In genomic region chrX:44042731-44043130, GRCh38 we compare ENCODE assay signal across 25 cellular contexts.
DNase-seq lines count a peak whose midpoint lies in the region; ATAC-seq, FAIRE-seq and TF ChIP-seq lines count a peak whose summit lies in the region.
"Had no signal": no experiment of that assay in that cellular context is flagged by ENCODE, and none has a peak within 500 bp of the region (broad histone marks: within the 10 kb centered on the region; RNA-seq: fewer than 3 reads in every experiment).

No MANE protein-coding gene starts in this region.

- TF ChIP-seq POLR2A in erythroblast (IDR thresholded peaks at IDR 0.05; ENCODE audit: low read length): no peak

- no peaks in the 10 kb centered on the region for H3K79me2 ChIP-seq in astrocyte (ENCODE audit: insufficient read depth, low read length)

- H2AFZ ChIP-seq in astrocyte (ENCODE audit: low read depth, low read length): no peak overlapping the region

- ATAC-seq in sciatic nerve (peak; percentile 71), T-helper 17 cell (no peak)
- ATAC-seq: CD8-positive, alpha-beta T cell; stimulated activated naive CD8-positive, alpha-beta T cell treated with anti-CD3 and anti-CD28 coated beads, Interleukin-15, Interleukin-2, amounts not matched to agents 100 U/mL and 50 U/mL, for 24 hours had no signal

- H3K4me1 Mint-ChIP-seq in astrocyte (ENCODE audit: low read depth, unreplicated experiment) (peaks cover 10% of the 10 kb centered on the region), T-helper 17 cell (peaks cover 3% of the 10 kb centered on the region)

- H4K20me1 ChIP-seq in astrocyte (ENCODE audit: insufficient read depth, low read length): no peaks in the 10 kb centered on the region

- DNase-seq in NCI-H2196 treated with DMSO at 0.1 percent for 48 hours (lab: John Stamatoyannopoulos, UW; ENCODE audit: unreplicated experiment): peak; percentile 20
- DNase-seq in astrocyte (ENCODE audit: low read depth): peak; percentile 66
- peak; percentile 8 for DNase-seq in fibroblast of the aortic adventitia (ENCODE audit: low read depth)
- DNase-seq in sciatic nerve (ENCODE audit: low spot score): no peak
- no peak for DNase-seq in SHP77 treated with DMSO at 0.1 percent for 48 hours (lab: John Stamatoyannopoulos, UW)
- no peak for DNase-seq in erythroblast (lab: John Stamatoyannopoulos, UW)
- DNase-seq in T-helper 17 cell: no peak
- DNase-seq in NCI-H1930 (lab: John Stamatoyannopoulos, UW): no peak
- DNase-seq: activated CD4-positive, alpha-beta T cell treated with anti-CD3 and anti-CD28 coated beads, Interleukin-2, amount 50 U/mL, for 48 hours; activated CD4-positive, CD25-positive, alpha-beta regulatory T cell; activated gamma-delta T cell; CD8-positive, alpha-beta T cell; HCEC 1CT; hippocampal formation; islet precursor cell; MV-4-11; NCI-H2029 treated with DMSO at 0.1 percent for 48 hours; NCI-H510A; stimulated activated CD4-positive, alpha-beta T cell treated with anti-CD3 and anti-CD28 coated beads, Interleukin-12 subunit alpha, Interleukin-12 subunit beta, amount 100 ng/mL, for 4 hours; stimulated activated CD4-positive, alpha-beta T cell treated with anti-CD3 and anti-CD28 coated beads, Interleukin-4, amount 100 ng/mL, for 4 hours; stimulated activated naive CD8-positive, alpha-beta T cell treated with anti-CD3 and anti-CD28 coated beads, Interleukin-15, Interleukin-2, amounts not matched to agents 100 U/mL and 50 U/mL, for 24 hours; thyroid gland had no signal

- H3K4me2 ChIP-seq in astrocyte (ENCODE audit: low read length): no peak overlapping the region
- H3K4me2 ChIP-seq: KMS-11 had no signal

- H3K27me3 Mint-ChIP-seq in astrocyte (ENCODE audit: low read depth, unreplicated experiment): no peaks in the 10 kb centered on the region
- H3K27me3 Mint-ChIP-seq in T-helper 17 cell: no peaks in the 10 kb centered on the region

- H3K27me3 ChIP-seq in astrocyte (ENCODE audit: insufficient read depth, low read length): no peaks in the 10 kb centered on the region
- H3K27me3 ChIP-seq: thyroid gland had no signal

- H3K4me3 ChIP-seq in astrocyte (ENCODE audit: insufficient read depth, low read depth, low read length): no peak overlapping the region
- no peak overlapping the region for H3K4me3 ChIP-seq in fibroblast of the aortic adventitia (ENCODE audit: low read depth, low read length)
- H3K4me3 ChIP-seq: coronary artery, thyroid gland had no signal

- TF ChIP-seq CTCF in astrocyte (IDR thresholded peaks at IDR 0.05; ENCODE audit: insufficient read depth, low read depth, low read length): no peak
- TF ChIP-seq CTCF in fibroblast of the aortic adventitia (IDR thresholded peaks at IDR 0.05; ENCODE audit: insufficient read depth, low read length): no peak

- no peak overlapping the region for H3K27ac Mint-ChIP-seq in astrocyte (ENCODE audit: unreplicated experiment)
- H3K27ac Mint-ChIP-seq in T-helper 17 cell: no peak overlapping the region
- H3K27ac Mint-ChIP-seq: CD8-positive, alpha-beta T cell had no signal

- intact Hi-C loops in sciatic nerve (cut with DNase I): no loop called here

- H3K9ac ChIP-seq in astrocyte (ENCODE audit: low read length): no peak overlapping the region
- H3K9ac ChIP-seq: KMS-11 had no signal

- no peaks in the 10 kb centered on the region for H3K9me3 Mint-ChIP-seq in astrocyte (ENCODE audit: unreplicated experiment)
- H3K9me3 Mint-ChIP-seq: CD8-positive, alpha-beta T cell had no signal

- no peaks in the 10 kb centered on the region for H3K4me1 ChIP-seq in astrocyte (ENCODE audit: insufficient read depth, low read length)
- H3K4me1 ChIP-seq: thyroid gland had no signal

- no peaks in the 10 kb centered on the region for H3K36me3 ChIP-seq in astrocyte (ENCODE audit: insufficient read depth, low read length)
- H3K36me3 ChIP-seq: thyroid gland had no signal

- H3K36me3 Mint-ChIP-seq in astrocyte (ENCODE audit: low read depth, unreplicated experiment) (no peaks in the 10 kb centered on the region), T-helper 17 cell (ENCODE audit: low read depth) (no peaks in the 10 kb centered on the region)
- H3K36me3 Mint-ChIP-seq: CD8-positive, alpha-beta T cell had no signal

- H3K4me3 Mint-ChIP-seq in astrocyte (ENCODE audit: unreplicated experiment): no peak overlapping the region
- H3K4me3 Mint-ChIP-seq in T-helper 17 cell: no peak overlapping the region
- H3K4me3 Mint-ChIP-seq: CD8-positive, alpha-beta T cell had no signal

- FAIRE-seq in astrocyte (lab: Jason Lieb, UNC): peak; percentile 39
- FAIRE-seq: frontal cortex had no signal

- H3K27ac ChIP-seq in astrocyte (ENCODE audit: low read depth, low read length): peak overlapping the region; percentile 32
- H3K27ac ChIP-seq: coronary artery, KMS-11, thyroid gland had no signal

- H3K9me3 ChIP-seq in astrocyte (ENCODE audit: insufficient read depth, low read depth, low read length) (no peaks in the 10 kb centered on the region), T-helper 17 cell (ENCODE audit: control insufficient read depth, low read length, poor library complexity, severe bottlenecking) (no peaks in the 10 kb centered on the region)
- H3K9me3 ChIP-seq: thyroid gland had no signal

Comparison
In these comparisons a context has a peak if more than half of its experiments do, and no peak if none do; other contexts are left out.
1. DNase-seq: peak in NCI-H2196 treated with DMSO at 0.1 percent for 48 hours (single experiment), astrocyte (single experiment) and fibroblast of the aortic adventitia (single experiment); none in sciatic nerve (single experiment), SHP77 treated with DMSO at 0.1 percent for 48 hours (single experiment), erythroblast (0 of 2), T-helper 17 cell (0 of 3) and NCI-H1930 (0 of 2).